Comparison of ENCODE assay signal across 8 cellular contexts in the genomic region with DNA sequence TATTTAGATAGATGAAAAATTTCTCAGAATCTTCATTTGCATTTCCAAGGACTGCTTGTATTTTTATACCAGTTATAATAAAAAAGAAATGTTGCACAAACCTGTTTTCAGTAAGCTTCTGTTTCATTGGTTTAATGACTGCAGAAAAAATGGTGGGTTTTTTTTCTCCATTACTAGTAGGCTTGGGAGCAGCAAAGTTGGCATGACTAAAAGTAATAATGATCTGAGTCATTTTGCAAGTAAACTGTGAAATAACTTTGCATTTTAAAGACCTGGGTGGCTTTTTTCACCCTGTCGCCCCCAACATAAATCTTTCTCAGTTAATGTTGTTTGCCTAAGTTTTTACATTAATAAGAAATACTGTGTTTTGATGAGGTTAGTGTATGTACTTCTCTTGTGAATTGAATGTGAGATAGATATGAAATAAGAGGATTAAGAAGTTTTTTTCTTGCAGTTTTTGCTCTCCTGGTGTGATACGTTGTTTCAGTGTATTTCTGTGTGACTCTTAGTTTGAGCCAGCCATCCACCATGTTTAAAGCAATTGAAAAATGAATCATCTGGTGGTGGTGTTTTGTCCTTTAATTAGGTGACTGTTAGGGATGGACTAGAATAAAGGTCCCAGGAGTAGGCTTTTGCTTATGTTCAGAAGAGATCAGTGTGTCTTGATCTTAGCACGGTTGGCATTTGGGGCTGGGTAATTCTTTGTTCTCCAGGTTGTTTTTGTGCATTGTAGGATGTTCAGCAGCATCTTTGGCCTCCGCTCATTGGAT. TPM values are rescaled to one million over a fixed set of nuclear protein-coding genes. Genes with fewer than 3 reads are reported as not detected.
DNase-seq lines count a peak whose midpoint lies in the region; ATAC-seq, FAIRE-seq and TF ChIP-seq lines count a peak whose summit lies in the region.

No MANE protein-coding gene starts in this region.

- H3K9ac ChIP-seq in iPS-20b (ENCODE audit: low read depth, low read length) (peak overlapping the region; percentile 86; the same call in 1 of the 2 replicates), subcutaneous abdominal adipose tissue (ENCODE audit: low read length in 5 of 5) (peak overlapping the region; percentile 81 to 94 (median 93))

- H3K4me1 ChIP-seq in iPS-20b (ENCODE audit: insufficient read depth, low read length) (peaks cover 18% of the 10 kb centered on the region; the same call in 1 of the 2 replicates), subcutaneous abdominal adipose tissue (ENCODE audit: control insufficient read depth in 5 of 5, insufficient read depth in 5 of 5, low read length in 5 of 5) (peaks cover 4 to 50% (median 39%) of the 10 kb centered on the region in 5 donors), OCI-LY7 (ENCODE audit: insufficient read depth, low read length, poor library complexity, severe bottlenecking) (no peaks in the 10 kb centered on the region)

- CTCF ChIA-PET in OCI-LY7 (lab: Charles Lee; ENCODE audit: unreplicated experiment): no interaction called here

- H3K36me3 ChIP-seq in WERI-Rb-1: 0 out of 2 replicates have a peak, but pooled peaks cover 5% of the 10 kb centered on the region
- H3K36me3 ChIP-seq in iPS-20b (ENCODE audit: insufficient read depth, low read depth, low read length): no peaks in the 10 kb centered on the region
- H3K36me3 ChIP-seq in subcutaneous abdominal adipose tissue (ENCODE audit: control insufficient read depth in 5 of 5, insufficient read depth in 5 of 5, low read length in 5 of 5): no peaks in the 10 kb centered on the region
- H3K36me3 ChIP-seq in OCI-LY7 (ENCODE audit: insufficient read depth, low read length): no peaks in the 10 kb centered on the region

- H3K4me3 ChIP-seq in WERI-Rb-1 (ENCODE audit: low read depth, low read length): peak overlapping the region; percentile 95
- peak overlapping the region; percentile 93 for H3K4me3 ChIP-seq in iPS-20b (ENCODE audit: low read length)
- peak overlapping the region; percentile 85 to 98 (median 98) for H3K4me3 ChIP-seq in subcutaneous abdominal adipose tissue (ENCODE audit: low read depth in 1 of 5, low read length in 5 of 5)
- no peak overlapping the region for H3K4me3 ChIP-seq in OCI-LY7 (ENCODE audit: low read depth, low read length, poor library complexity, severe bottlenecking)

- peak; percentile 50 for ATAC-seq in HG02588 (IDR thresholded peaks at IDR 0.05; ENCODE audit: unreplicated experiment)
- ATAC-seq in HG02852 (IDR thresholded peaks at IDR 0.05; ENCODE audit: unreplicated experiment): no peak

- DNase-seq in WERI-Rb-1 (no peak), RPMI8226 (no peak), OCI-LY7 (ENCODE audit: low spot score) (no peak)

- H3K79me2 ChIP-seq in OCI-LY7 (ENCODE audit: insufficient read depth, low read depth, low read length): no peaks in the 10 kb centered on the region

- FAIRE-seq in G401.6 (lab: Jason Lieb, UNC): peak; percentile 60

- H3K9me3 ChIP-seq in WERI-Rb-1 (ENCODE audit: severe bottlenecking): no peaks in the 10 kb centered on the region
- no peaks in the 10 kb centered on the region for H3K9me3 ChIP-seq in iPS-20b (ENCODE audit: insufficient read depth, low read depth, low read length)
- H3K9me3 ChIP-seq in subcutaneous abdominal adipose tissue (ENCODE audit: control insufficient read depth in 5 of 5, low read length in 5 of 5): no peaks in the 10 kb centered on the region
- H3K9me3 ChIP-seq in OCI-LY7 (ENCODE audit: low read length): no peaks in the 10 kb centered on the region

- intact Hi-C loops in OCI-LY7 (cut with micrococcal nuclease; ENCODE audit: unreplicated experiment): no loop called here

- no peaks in the 10 kb centered on the region for H4K20me1 ChIP-seq in OCI-LY7 (ENCODE audit: insufficient read depth, low read length)

- H3K27ac ChIP-seq in WERI-Rb-1 (no peak overlapping the region), iPS-20b (ENCODE audit: low read length) (no peak overlapping the region), subcutaneous abdominal adipose tissue (ENCODE audit: low read depth, low read length) (peak overlapping the region; percentile 98), OCI-LY7 (ENCODE audit: low read depth, low read length, poor library complexity, severe bottlenecking) (no peak overlapping the region)

- no peaks in the 10 kb centered on the region for H3K9me2 ChIP-seq in OCI-LY7 (ENCODE audit: insufficient read depth, low read length)

- no peak overlapping the region for H3K4me2 ChIP-seq in OCI-LY7 (ENCODE audit: low read length)

- H3K27me3 ChIP-seq in WERI-Rb-1 (ENCODE audit: insufficient read depth, low read depth, severe bottlenecking) (no peaks in the 10 kb centered on the region), iPS-20b (ENCODE audit: insufficient read depth, low read length) (peaks cover 34% of the 10 kb centered on the region; the same call in 1 of the 2 replicates), subcutaneous abdominal adipose tissue (ENCODE audit: control insufficient read depth in 5 of 5, insufficient read depth in 4 of 5, low read length in 5 of 5) (no peaks in the 10 kb centered on the region)

- BruUV-seq in OCI-LY7 (replicated peaks; lab: Mats Ljungman, UMichigan): no TSS peak

- POLR2A ChIA-PET in OCI-LY7 (lab: Charles Lee): no interaction called here

- TF ChIP-seq CTCF in WERI-Rb-1 (IDR thresholded peaks at IDR 0.05; ENCODE audit: low read depth, low read length) (no peak), OCI-LY7 (conservative IDR thresholded peaks at IDR 0.05; ENCODE audit: low read length) (no peak)

- no peak overlapping the region for H2AFZ ChIP-seq in OCI-LY7 (ENCODE audit: low read length)

RNA-seq across cellular contexts. Expression of a gene that starts 1.8 kb away (rescaled TPM):
- not detected in 2 replicates for total RNA-seq in OCI-LY7 (2014; rRNA removed; shearing (Covaris generic))
- total RNA-seq in OCI-LY7 (2022): not detected in 2 replicates
